ENCODE assay signal across 8 cellular contexts in genomic region chr11:12288212-12288933, GRCh38.
DNase-seq lines count a peak whose midpoint lies in the region; ATAC-seq, FAIRE-seq and TF ChIP-seq lines count a peak whose summit lies in the region.

No MANE protein-coding gene starts in this region.

- no peaks in the 10 kb centered on the region for H3K36me3 Mint-ChIP-seq in T-helper 17 cell (ENCODE audit: low read depth)

- peaks cover 3% of the 10 kb centered on the region for H3K36me3 ChIP-seq in bronchial epithelial cell (ENCODE audit: control insufficient read depth, insufficient read depth, low read length)
- no peaks in the 10 kb centered on the region for H3K36me3 ChIP-seq in spleen

- H3K9me3 ChIP-seq in T-helper 17 cell (ENCODE audit: control insufficient read depth, low read length, poor library complexity, severe bottlenecking) (no peaks in the 10 kb centered on the region), spleen (no peaks in the 10 kb centered on the region)

- TF ChIP-seq POLR2A in spleen (IDR thresholded peaks at IDR 0.05) = no peak

- no peak overlapping the region for H3K27ac Mint-ChIP-seq in T-helper 17 cell

- intact Hi-C loops in spleen (cut with DNase I; ENCODE audit: low total_unique reads) = loop anchor here (10.0 kb wide), 1 partner anchor 494 kb away; no protein-coding TSS in a partner anchor

- no peaks in the 10 kb centered on the region for H3K27me3 ChIP-seq in bronchial epithelial cell (ENCODE audit: control insufficient read depth, insufficient read depth, low read length)
- no peaks in the 10 kb centered on the region for H3K27me3 ChIP-seq in spleen (replicated peaks in 1 of 7)

- H3K27ac ChIP-seq in spleen = peak overlapping the region in 3 of 8 donors; percentile 38 to 53 (median 40)

- peak; percentile 31 for DNase-seq in activated gamma-delta T cell treated with Interleukin-2 at 50 U/mL for 16 hours
- DNase-seq in activated gamma-delta T cell (lab: John Stamatoyannopoulos, UW) = no peak
- peak; percentile 88 to 91 for DNase-seq in NCI-H187 (lab: John Stamatoyannopoulos, UW)
- DNase-seq in T-helper 17 cell = peak; percentile 24 to 46 (median 37)
- DNase-seq in bronchial epithelial cell (ENCODE audit: low read depth) = peak; percentile 66
- peak; percentile 94 for DNase-seq in inferior parietal cortex (ENCODE audit: extremely low spot score)
- no peak for DNase-seq in spleen
- DNase-seq in mesenteric fat pad (ENCODE audit: low spot score) = no peak

- TF ChIP-seq CTCF in bronchial epithelial cell (IDR thresholded peaks at IDR 0.05; ENCODE audit: insufficient read depth, low read length, severe bottlenecking) = peak; percentile 98
- TF ChIP-seq CTCF in spleen (IDR thresholded peaks at IDR 0.05 in 8 of 11, conservative IDR thresholded peaks at IDR 0.05 in 3 of 11) = peak; percentile 11 to 81 (median 56)

- peaks cover 0 to 33% (median 14%) of the 10 kb centered on the region in 6 donors for H3K4me1 ChIP-seq in spleen

- H3K4me3 ChIP-seq in bronchial epithelial cell (ENCODE audit: low read depth, low read length) = no peak overlapping the region
- H3K4me3 ChIP-seq in spleen = no peak overlapping the region

- no peaks in the 10 kb centered on the region for H3K27me3 Mint-ChIP-seq in T-helper 17 cell

- FAIRE-seq in bronchial epithelial cell (lab: Jason Lieb, UNC) = peak; percentile 95

- H3K4me1 Mint-ChIP-seq in T-helper 17 cell = peaks cover 25% of the 10 kb centered on the region

- 46 to 55% (median 49%) methylated on average over 12 of the region's 12 CpGs for WGBS in spleen, 5 donors

- peak overlapping the region; percentile 7 for H3K4me3 Mint-ChIP-seq in T-helper 17 cell

- no peak for ATAC-seq in T-helper 17 cell

Comparison
In these comparisons a context has a peak if more than half of its experiments do, and no peak if none do; other contexts are left out.
1. DNase-seq: peak in activated gamma-delta T cell treated with Interleukin-2 at 50 U/mL for 16 hours (single experiment), NCI-H187 (2 of 2), T-helper 17 cell (3 of 3), bronchial epithelial cell (single experiment) and inferior parietal cortex (single experiment); none in activated gamma-delta T cell (single experiment), spleen (single experiment) and mesenteric fat pad (single experiment).